ENCODE assay signal across 17 cellular contexts in the genomic region with DNA sequence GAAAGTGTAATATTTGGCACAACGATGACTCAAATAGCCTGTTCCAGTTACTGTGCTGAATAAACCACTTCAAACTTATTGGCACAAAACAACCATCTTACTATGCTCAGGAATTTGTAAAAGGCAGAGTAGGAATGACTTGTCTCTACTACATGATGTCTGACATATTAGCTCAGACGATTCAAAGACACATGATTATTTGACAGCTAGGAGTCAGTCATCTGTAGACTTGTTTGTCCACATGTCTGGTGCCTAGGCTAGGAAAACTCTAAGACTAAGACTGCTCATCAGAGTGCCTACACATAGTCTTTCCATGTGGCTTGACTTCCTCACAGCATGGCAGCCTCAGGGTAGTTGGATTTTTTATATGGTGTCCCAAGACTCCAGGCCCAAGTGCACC.
DNase-seq lines count a peak whose midpoint lies in the region; FAIRE-seq and TF ChIP-seq lines count a peak whose summit lies in the region.
"Had no signal": no experiment of that assay in that cellular context is flagged by ENCODE, and none has a peak within 500 bp of the region (broad histone marks: within the 10 kb centered on the region; RNA-seq: fewer than 3 reads in every experiment).

No MANE protein-coding gene starts in this region.

- H3K36me3 ChIP-seq in GM23248 (ENCODE audit: low read depth) (no peaks in the 10 kb centered on the region), keratinocyte (ENCODE audit: control insufficient read depth in 2 of 2, extremely low read depth in 1 of 2, insufficient read depth in 2 of 2, low read length in 2 of 2) (no peaks in the 10 kb centered on the region), thyroid gland (no peaks in the 10 kb centered on the region)
- H3K36me3 ChIP-seq in CD4-positive, alpha-beta memory T cell (ENCODE audit: insufficient read depth, low read length) = no peaks in the 10 kb centered on the region
- H3K36me3 ChIP-seq: BE2C, SJCRH30 had no signal

- no peaks in the 10 kb centered on the region for H3K9me1 ChIP-seq in keratinocyte (ENCODE audit: control insufficient read depth, extremely low read depth, insufficient read depth, low read length)

- H3K79me2 ChIP-seq in GM23248 (ENCODE audit: insufficient read depth) (no peaks in the 10 kb centered on the region), keratinocyte (ENCODE audit: control insufficient read depth, insufficient read depth, low read length) (no peaks in the 10 kb centered on the region)

- CTCF ChIA-PET in activated CD4-positive, alpha-beta memory T cell treated with anti-CD3 and anti-CD28 coated beads for 36 hours (lab: Charles Lee) = no interaction called here
- CTCF ChIA-PET in CD4-positive, alpha-beta memory T cell (lab: Charles Lee; ENCODE audit: partially characterized antibody) = no interaction called here

- TF ChIP-seq POLR2A in thyroid gland (IDR thresholded peaks at IDR 0.05) = no peak

- TF ChIP-seq CTCF in keratinocyte (optimal IDR thresholded peaks at IDR 0.05 in 1 of 3, IDR thresholded peaks at IDR 0.05 in 1 of 3, conservative IDR thresholded peaks at IDR 0.05 in 1 of 3; ENCODE audit: extremely low read depth in 1 of 3, insufficient read depth in 2 of 3, low read length in 3 of 3) (no peak), thyroid gland (IDR thresholded peaks at IDR 0.05) (no peak)

- H3K9me2 ChIP-seq in GM23248 (ENCODE audit: insufficient read depth) = no peaks in the 10 kb centered on the region

- POLR2A ChIA-PET in activated CD4-positive, alpha-beta memory T cell treated with anti-CD3 and anti-CD28 coated beads for 36 hours (lab: Charles Lee) = no interaction called here
- POLR2A ChIA-PET in CD4-positive, alpha-beta memory T cell (lab: Charles Lee; ENCODE audit: partially characterized antibody) = no interaction called here

- in situ Hi-C loops in GM23248 (cut with MboI) = no loop called here

- DNase-seq in GM23248 (peak; percentile 6), RKO (ENCODE audit: low spot score) (peak; percentile 24), epithelial cell of prostate (ENCODE audit: low read depth, low spot score) (peak; percentile 41), keratinocyte (ENCODE audit: low read depth, low spot score) (peak; percentile 35), thyroid gland (no peak), hypothalamus (lab: John Stamatoyannopoulos, UW) (no peak)
- DNase-seq in activated CD4-positive, alpha-beta memory T cell treated with anti-CD3 and anti-CD28 coated beads for 36 hours = no peak
- no peak for DNase-seq in CD4-positive, alpha-beta memory T cell
- DNase-seq: BE2C, H9, KBM-7, NCI-H1417 treated with DMSO at 0.1 percent for 48 hours, NCI-H187 treated with DMSO at 0.1 percent for 48 hours, NCI-H2107, NCI-H748 treated with DMSO at 0.1 percent for 48 hours, SJCRH30 had no signal

- no peak overlapping the region for H3K27ac ChIP-seq in GM23248
- H3K27ac ChIP-seq in epithelial cell of prostate = no peak overlapping the region
- H3K27ac ChIP-seq in keratinocyte (ENCODE audit: control insufficient read depth, insufficient read depth, low read length) = no peak overlapping the region
- H3K27ac ChIP-seq in thyroid gland = no peak overlapping the region
- H3K27ac ChIP-seq in CD4-positive, alpha-beta memory T cell (ENCODE audit: low read depth, low read length) = no peak overlapping the region
- H3K27ac ChIP-seq: SJCRH30 had no signal

- H3K4me1 Mint-ChIP-seq in activated CD4-positive, alpha-beta memory T cell treated with anti-CD3 and anti-CD28 coated beads for 36 hours (ENCODE audit: low read depth) = no peaks in the 10 kb centered on the region
- H3K4me1 Mint-ChIP-seq in CD4-positive, alpha-beta memory T cell = no peaks in the 10 kb centered on the region
- H3K4me1 Mint-ChIP-seq: H9 had no signal

- no peak overlapping the region for H3K27ac Mint-ChIP-seq in activated CD4-positive, alpha-beta memory T cell treated with anti-CD3 and anti-CD28 coated beads for 36 hours
- no peak overlapping the region for H3K27ac Mint-ChIP-seq in CD4-positive, alpha-beta memory T cell
- H3K27ac Mint-ChIP-seq: H9 had no signal

- WGBS in GM23248 (ENCODE audit: low coverage in 1 of 2, low lambda C conversion rate in 2 of 2, missing lambda C conversion rate in 2 of 2), 2 experiments = 0 to 6% methylated on average over 2 of the region's 2 CpGs
- 29 to 35% methylated on average over 2 of the region's 2 CpGs for WGBS in thyroid gland, 2 donors

- no peaks in the 10 kb centered on the region for H3F3A ChIP-seq in GM23248 (ENCODE audit: insufficient read depth)

- H3K9ac ChIP-seq in GM23248 (no peak overlapping the region), keratinocyte (ENCODE audit: control insufficient read depth, extremely low read depth, insufficient read depth, low read length) (no peak overlapping the region)

- H3K9me3 ChIP-seq in GM23248 (ENCODE audit: low read depth) = no peaks in the 10 kb centered on the region
- H3K9me3 ChIP-seq in keratinocyte (ENCODE audit: control insufficient read depth, low read depth, low read length) = no peaks in the 10 kb centered on the region
- H3K9me3 ChIP-seq in thyroid gland = no peaks in the 10 kb centered on the region
- no peaks in the 10 kb centered on the region for H3K9me3 ChIP-seq in CD4-positive, alpha-beta memory T cell (ENCODE audit: control insufficient read depth in 1 of 2, low read length in 2 of 2)
- H3K9me3 ChIP-seq: BE2C, SJCRH30 had no signal

- H3K4me3 ChIP-seq in GM23248 (no peak overlapping the region), keratinocyte (ENCODE audit: control insufficient read depth in 2 of 3, extremely low read depth in 1 of 3, insufficient read depth in 2 of 3, low read depth in 1 of 3, low read length in 3 of 3) (no peak overlapping the region), thyroid gland (replicated peaks in 1 of 3) (no peak overlapping the region)
- no peak overlapping the region for H3K4me3 ChIP-seq in CD4-positive, alpha-beta memory T cell (ENCODE audit: low read length in 2 of 2)
- H3K4me3 ChIP-seq: SJCRH30 had no signal

- H3K9me3 Mint-ChIP-seq in activated CD4-positive, alpha-beta memory T cell treated with anti-CD3 and anti-CD28 coated beads for 36 hours = no peaks in the 10 kb centered on the region
- H3K9me3 Mint-ChIP-seq in CD4-positive, alpha-beta memory T cell = no peaks in the 10 kb centered on the region

- peak; percentile 29 for FAIRE-seq in keratinocyte (lab: Jason Lieb, UNC)
- FAIRE-seq: HepG2 had no signal

- no peak overlapping the region for H3K4me3 Mint-ChIP-seq in activated CD4-positive, alpha-beta memory T cell treated with anti-CD3 and anti-CD28 coated beads for 36 hours
- no peak overlapping the region for H3K4me3 Mint-ChIP-seq in CD4-positive, alpha-beta memory T cell
- H3K4me3 Mint-ChIP-seq: H9 had no signal

- dilution Hi-C loops in keratinocyte (cut with MboI; ENCODE audit: extremely low pct_ligation_motif_present, low sequenced_read_pairs) = no loop called here

- H3K4me2 ChIP-seq in GM23248 (ENCODE audit: unreplicated experiment) (no peak overlapping the region), keratinocyte (ENCODE audit: control insufficient read depth, extremely low read depth, insufficient read depth, low read depth, low read length) (no peak overlapping the region)

- H4K20me1 ChIP-seq in GM23248 (ENCODE audit: insufficient read depth) = no peaks in the 10 kb centered on the region
- H4K20me1 ChIP-seq in keratinocyte (ENCODE audit: control insufficient read depth, extremely low read depth, insufficient read depth, low read length) = no peaks in the 10 kb centered on the region

- H3K27me3 ChIP-seq in GM23248 (replicated peaks; ENCODE audit: insufficient read depth) (no peaks in the 10 kb centered on the region), keratinocyte (ENCODE audit: control insufficient read depth, extremely low read depth, insufficient read depth, low read length) (no peaks in the 10 kb centered on the region), thyroid gland (peaks cover 3% of the 10 kb centered on the region)
- H3K27me3 ChIP-seq in CD4-positive, alpha-beta memory T cell (ENCODE audit: insufficient read depth, low read length) = no peaks in the 10 kb centered on the region
- H3K27me3 ChIP-seq: BE2C, SJCRH30 had no signal

- no peaks in the 10 kb centered on the region for H3K27me3 Mint-ChIP-seq in activated CD4-positive, alpha-beta memory T cell treated with anti-CD3 and anti-CD28 coated beads for 36 hours
- H3K27me3 Mint-ChIP-seq in CD4-positive, alpha-beta memory T cell = no peaks in the 10 kb centered on the region

- H3K4me1 ChIP-seq in GM23248 (ENCODE audit: insufficient read depth) (no peaks in the 10 kb centered on the region), keratinocyte (ENCODE audit: control insufficient read depth, extremely low read depth, insufficient read depth, low read length) (no peaks in the 10 kb centered on the region), thyroid gland (no peaks in the 10 kb centered on the region)
- no peaks in the 10 kb centered on the region for H3K4me1 ChIP-seq in CD4-positive, alpha-beta memory T cell (ENCODE audit: insufficient read depth, low read length)
- H3K4me1 ChIP-seq: BE2C, SJCRH30 had no signal

- no peaks in the 10 kb centered on the region for H3K36me3 Mint-ChIP-seq in activated CD4-positive, alpha-beta memory T cell treated with anti-CD3 and anti-CD28 coated beads for 36 hours
- no peaks in the 10 kb centered on the region for H3K36me3 Mint-ChIP-seq in CD4-positive, alpha-beta memory T cell

- H2AFZ ChIP-seq in GM23248 = no peak overlapping the region
- no peak overlapping the region for H2AFZ ChIP-seq in keratinocyte (ENCODE audit: control insufficient read depth, low read length)

- intact Hi-C loops in thyroid gland (cut with DNase I) = no loop called here
- intact Hi-C loops in activated CD4-positive, alpha-beta memory T cell treated with anti-CD3 and anti-CD28 coated beads for 36 hours (cut with micrococcal nuclease) = loop anchor here (10.0 kb wide), 1 partner anchor 624 kb away; no protein-coding TSS in a partner anchor
- intact Hi-C loops in CD4-positive, alpha-beta memory T cell (cut with micrococcal nuclease) = no loop called here

Comparison
In these comparisons a context has a peak if more than half of its experiments do, and no peak if none do; other contexts are left out.
1. DNase-seq: peak in GM23248 (single experiment), RKO (single experiment), epithelial cell of prostate (single experiment) and keratinocyte (single experiment); none in thyroid gland (0 of 2), activated CD4-positive, alpha-beta memory T cell treated with anti-CD3 and anti-CD28 coated beads for 36 hours (single experiment), CD4-positive, alpha-beta memory T cell (0 of 5) and hypothalamus (0 of 51).